8 cellular contexts compared by ENCODE assay signal in genomic region chr3:4994823-4995499, GRCh38. TPM values are rescaled to one million over a fixed set of nuclear protein-coding genes. Genes with fewer than 3 reads are reported as not detected.
DNase-seq lines count a peak whose midpoint lies in the region; ATAC-seq lines count a peak whose summit lies in the region.

No MANE protein-coding gene starts in this region.

- peak; percentile 70 for ATAC-seq in GM19023 (IDR thresholded peaks at IDR 0.05; ENCODE audit: unreplicated experiment)
- no peak for ATAC-seq in GM21367 (IDR thresholded peaks at IDR 0.05; ENCODE audit: unreplicated experiment)
- ATAC-seq in T-cell (replicated peaks in 1 of 4), result no peak

- no peaks in the 10 kb centered on the region for H3K27me3 Mint-ChIP-seq in T-cell

- no peaks in the 10 kb centered on the region for H3K36me3 Mint-ChIP-seq in T-cell

- H3K4me3 Mint-ChIP-seq in T-cell, result no peak overlapping the region

- DNase-seq in HK-2 (ENCODE audit: unreplicated experiment) (peak; percentile 89), dedifferentiated amniotic fluid mesenchymal stem cell (ENCODE audit: extremely low spot score) (peak; percentile 74), mucosa of gallbladder (ENCODE audit: low spot score) (peak; percentile 56), NCI-H748 treated with DMSO at 0.1 percent for 48 hours (lab: John Stamatoyannopoulos, UW) (no peak), T-cell (no peak)
- DNase-seq in activated effector memory CD4-positive, alpha-beta T cell treated with anti-CD3 and anti-CD28 coated beads, Interleukin-2, amount 50 U/mL, for 16 hours, result no peak

- CTCF ChIA-PET in T-cell (lab: Charles Lee), result no interaction called here

- peaks cover 0 to 8% (median 6%) of the 10 kb centered on the region in 3 donors for H3K4me1 Mint-ChIP-seq in T-cell

- H3K9me3 Mint-ChIP-seq in T-cell, result no peaks in the 10 kb centered on the region

- no peak overlapping the region for H3K27ac Mint-ChIP-seq in T-cell

- POLR2A ChIA-PET in T-cell (lab: Charles Lee), result no interaction called here

RNA-seq across cellular contexts. Expression of gene BHLHE40, which starts 15.7 kb away (rescaled TPM):
- 56.5 TPM for total RNA-seq in mucosa of gallbladder
- total RNA-seq in T-cell, result 100 to 1,000 TPM in 1 of 5 donors, 10 to 100 TPM in 4; 54.1 to 177 (median 85.8) TPM

Comparison
In these comparisons a context has a peak if more than half of its experiments do, and no peak if none do; other contexts are left out.
1. DNase-seq: peak in HK-2 (single experiment), dedifferentiated amniotic fluid mesenchymal stem cell (single experiment) and mucosa of gallbladder (single experiment); none in activated effector memory CD4-positive, alpha-beta T cell treated with anti-CD3 and anti-CD28 coated beads, Interleukin-2, amount 50 U/mL, for 16 hours (single experiment), NCI-H748 treated with DMSO at 0.1 percent for 48 hours (single experiment) and T-cell (0 of 34).